In the genomic region with DNA sequence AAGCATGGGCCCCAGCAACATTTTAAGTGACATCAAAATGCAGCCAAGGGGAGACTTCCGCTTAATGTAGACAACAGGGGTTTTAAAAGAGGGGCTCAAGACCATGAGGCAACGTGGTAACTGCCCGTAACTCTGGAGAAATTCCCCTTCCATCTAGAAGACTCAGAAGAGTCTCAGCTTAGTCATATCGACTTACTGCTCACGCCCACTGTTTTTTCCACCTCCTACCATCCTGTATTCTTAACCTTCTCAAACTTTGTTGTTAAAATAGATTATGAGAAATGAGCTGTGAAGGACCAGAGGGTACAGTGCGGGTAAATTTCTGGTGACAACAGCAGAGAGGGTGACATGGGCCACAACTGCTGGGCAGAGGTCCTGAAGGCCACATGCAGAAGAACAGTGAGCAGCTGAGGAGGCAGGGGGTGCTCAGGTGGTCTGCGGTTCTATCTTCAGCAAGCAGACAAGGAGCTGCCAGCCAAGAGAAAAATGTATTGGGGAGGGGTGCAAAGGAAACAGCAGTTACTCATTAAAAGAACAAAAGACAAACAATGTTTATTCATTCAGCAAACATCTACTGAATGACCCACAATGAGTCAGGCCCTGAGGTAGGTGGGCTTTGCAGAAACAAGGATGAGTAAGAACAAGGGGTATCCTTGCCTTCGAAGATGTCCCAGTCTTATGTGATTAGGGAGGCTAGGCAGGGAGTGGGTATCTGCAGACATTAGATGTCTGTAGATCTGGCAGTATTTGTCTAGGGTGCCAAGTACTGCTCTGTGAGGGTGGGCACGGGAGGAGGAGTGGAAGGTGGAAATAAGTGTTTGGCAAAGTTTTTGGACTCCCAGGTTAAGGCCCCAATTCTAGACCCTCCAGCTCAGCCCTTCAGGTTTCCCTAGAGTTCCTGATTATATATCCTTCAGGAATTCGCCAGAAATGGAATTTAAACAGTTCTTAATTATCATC, we compare ENCODE assay signal across 8 cellular contexts.
DNase-seq lines count a peak whose midpoint lies in the region; ATAC-seq lines count a peak whose summit lies in the region.

No MANE protein-coding gene starts in this region.

- H3K9me3 Mint-ChIP-seq in activated CD4-positive, alpha-beta T cell treated with anti-CD3 and anti-CD28 coated beads for 36 hours (ENCODE audit: low read depth), result no peaks in the 10 kb centered on the region

- intact Hi-C loops in activated CD4-positive, alpha-beta T cell treated with anti-CD3 and anti-CD28 coated beads for 36 hours (cut with DNase I, micrococcal nuclease), result loop anchor here (1.0 to 2.0 kb wide), 9 partner anchors 28 to 447 kb away; a partner anchor contains a TSS

- DNase-seq in activated CD4-positive, alpha-beta T cell treated with anti-CD3 and anti-CD28 coated beads for 36 hours, result peak; percentile 74
- DNase-seq in activated CD4-positive, alpha-beta T cell treated with anti-CD3 and anti-CD28 coated beads, Interleukin-2, amount 50 U/mL, for 1 hour, result no peak
- DNase-seq in activated T-cell treated with anti-CD3 and anti-CD28 coated beads for 4 hours (peak; percentile 27), NCI-H82 treated with DMSO at 0.1 percent for 48 hours (lab: John Stamatoyannopoulos, UW; ENCODE audit: unreplicated experiment) (no peak), SW 1271 (lab: John Stamatoyannopoulos, UW) (no peak), cerebellum (ENCODE audit: low spot score) (no peak)
- DNase-seq in stimulated activated CD4-positive, alpha-beta T cell treated with anti-CD3 and anti-CD28 coated beads, Interleukin-12 subunit alpha, Interleukin-12 subunit beta, amount 100 ng/mL, for 48 hours (ENCODE audit: low read depth in 2 of 3, low spot score in 1 of 3), result peak in 2 of 3 donors; percentile 20 to 50

- peaks cover 31% of the 10 kb centered on the region for H3K36me3 Mint-ChIP-seq in activated CD4-positive, alpha-beta T cell treated with anti-CD3 and anti-CD28 coated beads for 36 hours (ENCODE audit: low read depth)

- peak overlapping the region; percentile 98 for H3K27ac Mint-ChIP-seq in activated CD4-positive, alpha-beta T cell treated with anti-CD3 and anti-CD28 coated beads for 36 hours

- peak; percentile 84 for ATAC-seq in activated CD4-positive, alpha-beta T cell treated with anti-CD3 and anti-CD28 coated beads for 36 hours
- peak; percentile 83 for ATAC-seq in HG03103 (IDR thresholded peaks at IDR 0.05; ENCODE audit: low read depth, unreplicated experiment)

- POLR2A ChIA-PET in activated CD4-positive, alpha-beta T cell treated with anti-CD3 and anti-CD28 coated beads for 36 hours (lab: Charles Lee), result interaction anchor here (0.6 to 1.2 kb wide), 5 partner anchors 8 to 446 kb away, joined by 3 to 4 read pairs (median 4); a partner anchor contains a TSS

- H3K27me3 Mint-ChIP-seq in activated CD4-positive, alpha-beta T cell treated with anti-CD3 and anti-CD28 coated beads for 36 hours, result no peaks in the 10 kb centered on the region

- peaks cover 80% of the 10 kb centered on the region for H3K4me1 Mint-ChIP-seq in activated CD4-positive, alpha-beta T cell treated with anti-CD3 and anti-CD28 coated beads for 36 hours

- peak overlapping the region; percentile 54 for H3K4me3 Mint-ChIP-seq in activated CD4-positive, alpha-beta T cell treated with anti-CD3 and anti-CD28 coated beads for 36 hours

- CTCF ChIA-PET in activated CD4-positive, alpha-beta T cell treated with anti-CD3 and anti-CD28 coated beads for 36 hours (lab: Charles Lee), result interaction anchor here (0.7 to 5.3 kb wide), 10 partner anchors 9 to 443 kb away, joined by 3 to 21 read pairs (median 3); no protein-coding TSS in a partner anchor

Comparison
In these comparisons a context has a peak if more than half of its experiments do, and no peak if none do; other contexts are left out.
1. DNase-seq: peak in activated CD4-positive, alpha-beta T cell treated with anti-CD3 and anti-CD28 coated beads for 36 hours (single experiment), activated T-cell treated with anti-CD3 and anti-CD28 coated beads for 4 hours (single experiment) and stimulated activated CD4-positive, alpha-beta T cell treated with anti-CD3 and anti-CD28 coated beads, Interleukin-12 subunit alpha, Interleukin-12 subunit beta, amount 100 ng/mL, for 48 hours (2 of 3); none in activated CD4-positive, alpha-beta T cell treated with anti-CD3 and anti-CD28 coated beads, Interleukin-2, amount 50 U/mL, for 1 hour (single experiment), NCI-H82 treated with DMSO at 0.1 percent for 48 hours (single experiment), SW 1271 (0 of 2) and cerebellum (single experiment).